Comparison of ENCODE assay signal across 12 cellular contexts in the genomic region with DNA sequence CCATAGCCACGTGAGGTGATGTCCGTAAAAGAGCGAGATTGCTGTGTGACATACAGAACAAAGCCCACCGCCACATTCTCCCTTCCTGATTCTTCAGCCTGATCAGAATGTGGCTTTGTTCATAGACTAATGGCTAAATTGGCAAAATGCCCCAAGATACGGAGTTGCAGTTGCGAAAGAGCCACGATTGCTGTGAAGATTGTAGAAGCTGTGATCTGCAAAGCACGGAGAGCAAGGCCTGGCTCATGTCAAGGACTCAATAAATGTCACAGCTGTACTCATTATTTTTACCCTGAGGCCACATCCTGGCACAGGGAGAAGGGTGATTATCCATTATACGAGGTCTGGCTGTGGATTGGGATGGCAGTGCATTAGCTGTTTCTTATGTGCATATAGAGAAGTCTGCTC. TPM values are rescaled to one million over a fixed set of nuclear protein-coding genes. Genes with fewer than 3 reads are reported as not detected.
DNase-seq lines count a peak whose midpoint lies in the region; ATAC-seq, FAIRE-seq and TF ChIP-seq lines count a peak whose summit lies in the region.
"Had no signal": no experiment of that assay in that cellular context is flagged by ENCODE, and none has a peak within 500 bp of the region (broad histone marks: within the 10 kb centered on the region; RNA-seq: fewer than 3 reads in every experiment).

No MANE protein-coding gene starts in this region.

- H3K4me3 ChIP-seq in BJ (ENCODE audit: low read depth, low read length) (no peak overlapping the region), mucosa of descending colon (no peak overlapping the region), H7 (ENCODE audit: insufficient read depth, low read depth, low read length) (no peak overlapping the region)
- H3K4me3 ChIP-seq: neural progenitor cell, SJSA1 had no signal

- POLR2A ChIA-PET in BJ (lab: Charles Lee) = no interaction called here

- CTCF ChIA-PET in BJ (lab: Yijun Ruan, JAX) = no interaction called here

- H3K36me3 ChIP-seq in BJ (ENCODE audit: control insufficient read depth, insufficient read depth, low read length) = no peaks in the 10 kb centered on the region
- no peaks in the 10 kb centered on the region for H3K36me3 ChIP-seq in mucosa of descending colon (ENCODE audit: low read depth)
- H3K36me3 ChIP-seq in H7 (replicated peaks; ENCODE audit: control insufficient read depth, insufficient read depth, low read length) = no peaks in the 10 kb centered on the region
- H3K36me3 ChIP-seq: neural progenitor cell, SJSA1 had no signal

- intact Hi-C loops in mucosa of descending colon (cut with DNase I, micrococcal nuclease) = no loop called here

- H3K4me1 ChIP-seq in mucosa of descending colon (ENCODE audit: low read depth) = no peaks in the 10 kb centered on the region
- H3K4me1 ChIP-seq: SJSA1 had no signal

- peak; percentile 28 for ATAC-seq in mucosa of descending colon
- no peak for ATAC-seq in GM18907 (IDR thresholded peaks at IDR 0.05; ENCODE audit: unreplicated experiment)

- TF ChIP-seq CTCF in BJ (IDR thresholded peaks at IDR 0.05; ENCODE audit: insufficient read depth, low read depth, low read length) (no peak), mucosa of descending colon (IDR thresholded peaks at IDR 0.05) (no peak)

- no peaks in the 10 kb centered on the region for H3K9me3 ChIP-seq in mucosa of descending colon
- H3K9me3 ChIP-seq: SJSA1 had no signal

- FAIRE-seq in TTC549 (lab: Jason Lieb, UNC) = peak; percentile 98

- H3K27me3 ChIP-seq in BJ (ENCODE audit: control insufficient read depth, insufficient read depth, low read length) (no peaks in the 10 kb centered on the region), H7 (ENCODE audit: control insufficient read depth, insufficient read depth, low read length) (no peaks in the 10 kb centered on the region)
- H3K27me3 ChIP-seq: neural progenitor cell, SJSA1 had no signal

- in situ Hi-C loops in KBM-7 (cut with MboI; ENCODE audit: low pct_unique_long_range_greater_than_20kb, low sequenced_read_pairs) = no loop called here

- peak; percentile 39 for DNase-seq in BJ (ENCODE audit: low read depth)
- peak; percentile 95 for DNase-seq in KBM-7
- peak in 1 of 3 donors; percentile 55 for DNase-seq in mucosa of descending colon
- no peak for DNase-seq in activated gamma-delta T cell treated with Interleukin-2 at 50 U/mL for 16 hours
- no peak for DNase-seq in H7
- DNase-seq in activated CD4-positive, alpha-beta T cell treated with anti-CD3 and anti-CD28 coated beads for 1 hour = no peak
- DNase-seq: DMS153, hypothalamus had no signal

RNA-seq across cellular contexts. Expression of a gene that starts 34.2 kb away (rescaled TPM):
- 12.0 and 12.6 TPM in 2 replicates for polyA plus RNA-seq in BJ (2011; rRNA removed)
- polyA minus RNA-seq in BJ (2011; rRNA and poly(A)+ RNA removed) = 13.2 and 13.8 TPM in 2 replicates
- total RNA-seq in mucosa of descending colon = 10 to 100 TPM; 26.2 to 70.9 (median 67.2) TPM
- total RNA-seq in H7 (2014; rRNA removed; shearing (Covaris generic)) = 4.5 and 8.1 TPM in 2 replicates

Comparison
In these comparisons a context has a peak if more than half of its experiments do, and no peak if none do; other contexts are left out.
1. DNase-seq: peak in BJ (single experiment) and KBM-7 (single experiment); none in activated gamma-delta T cell treated with Interleukin-2 at 50 U/mL for 16 hours (single experiment), H7 (single experiment) and activated CD4-positive, alpha-beta T cell treated with anti-CD3 and anti-CD28 coated beads for 1 hour (single experiment).